In the genomic region with DNA sequence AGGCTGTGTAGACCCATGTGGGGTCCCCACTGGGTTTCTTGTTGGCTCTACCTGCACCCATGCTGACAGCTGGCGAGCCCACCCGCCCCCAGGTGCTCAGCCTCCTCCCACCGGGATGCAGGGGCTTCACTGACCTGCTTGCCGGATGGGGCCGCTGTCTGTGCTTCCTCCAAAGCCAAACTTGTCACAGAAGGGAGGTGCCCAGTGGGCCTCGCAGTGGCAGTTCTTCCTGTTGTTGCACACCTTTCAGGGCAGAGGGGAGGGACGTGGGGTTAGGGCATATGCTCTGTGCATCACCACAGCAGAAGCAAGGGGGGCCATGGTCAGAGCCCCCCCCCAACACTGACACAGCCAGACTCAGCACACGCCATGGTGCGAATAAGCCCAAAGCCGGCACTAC, we compare ENCODE assay signal across 17 cellular contexts.
"Had no signal": no experiment of that assay in that cellular context is flagged by ENCODE, and none has a peak within 500 bp of the region (broad histone marks: within the 10 kb centered on the region; RNA-seq: fewer than 3 reads in every experiment).

No MANE protein-coding gene starts in this region.

- H3K27ac Mint-ChIP-seq: activated CD8-positive, alpha-beta T cell treated with anti-CD3 and anti-CD28 coated beads, Interleukin-2, amount 10 ng/mL, durations not matched to agents 7 days and 5 days had no signal

- H3K9me3 ChIP-seq: ascending aorta, breast epithelium, gastroesophageal sphincter, SK-N-SH, spleen, thyroid gland, vagina had no signal

- H3K27ac ChIP-seq: vagina, WERI-Rb-1 had no signal

- ATAC-seq: activated CD4-positive, alpha-beta T cell treated with anti-CD3 and anti-CD28 coated beads for 36 hours; activated CD8-positive, alpha-beta T cell treated with anti-CD3 and anti-CD28 coated beads, Interleukin-2, amount 10 ng/mL, durations not matched to agents 7 days and 5 days; left lobe of liver had no signal

- H3K4me1 ChIP-seq: breast epithelium, vagina had no signal

- H3K27me3 ChIP-seq: ascending aorta, breast epithelium, thyroid gland, vagina had no signal

- H3K9me3 Mint-ChIP-seq: endodermal cell had no signal

- H3K27me3 Mint-ChIP-seq: activated CD4-positive, alpha-beta T cell treated with anti-CD3 and anti-CD28 coated beads for 36 hours had no signal

- DNase-seq: activated CD8-positive, alpha-beta memory T cell treated with anti-CD3 and anti-CD28 coated beads, Interleukin-2, amount 50 U/mL, for 4 hours; activated CD8-positive, alpha-beta T cell treated with anti-CD3 and anti-CD28 coated beads, Interleukin-2, amount 10 ng/mL, durations not matched to agents 7 days and 5 days; activated naive CD4-positive, alpha-beta T cell treated with Interleukin-2 at 50 U/mL for 16 hours; endodermal cell; erythroblast; mammary epithelial cell; SK-N-SH; spleen; stimulated activated CD4-positive, alpha-beta T cell treated with anti-CD3 and anti-CD28 coated beads, Interleukin-1b, Interleukin-23, amount 100 ng/mL, for 48 hours; thyroid gland; WERI-Rb-1 had no signal

- H3K36me3 ChIP-seq: ascending aorta, breast epithelium, gastroesophageal sphincter, spleen, thyroid gland, vagina, WERI-Rb-1 had no signal

- H3K4me3 Mint-ChIP-seq: activated CD4-positive, alpha-beta T cell treated with anti-CD3 and anti-CD28 coated beads for 36 hours; activated CD8-positive, alpha-beta T cell treated with anti-CD3 and anti-CD28 coated beads, Interleukin-2, amount 10 ng/mL, durations not matched to agents 7 days and 5 days; endodermal cell had no signal

- H3K4me3 ChIP-seq: gastroesophageal sphincter, thyroid gland, vagina had no signal
